8 cellular contexts compared by ENCODE assay signal in genomic region chr20:1764136-1765033, GRCh38.
DNase-seq lines count a peak whose midpoint lies in the region; ATAC-seq and TF ChIP-seq lines count a peak whose summit lies in the region.

No MANE protein-coding gene starts in this region.

- H3K36me3 ChIP-seq in A673 (ENCODE audit: insufficient read depth, low read length, poor library complexity, severe bottlenecking), result no peaks in the 10 kb centered on the region

- no peaks in the 10 kb centered on the region for H3K4me1 ChIP-seq in A673 (ENCODE audit: insufficient read depth, low read length, poor library complexity, severe bottlenecking)

- POLR2A ChIA-PET in A673 (lab: Charles Lee; ENCODE audit: low non-redundant PET), result no interaction called here

- no peak overlapping the region for H3K27ac ChIP-seq in A673 (ENCODE audit: low read depth, low read length, poor library complexity, severe bottlenecking)

- peak; percentile 84 for ATAC-seq in GM18861 (IDR thresholded peaks at IDR 0.05; ENCODE audit: unreplicated experiment)
- peak; percentile 59 for ATAC-seq in HG03442 (IDR thresholded peaks at IDR 0.05; ENCODE audit: unreplicated experiment)

- TF ChIP-seq CTCF in A673 (conservative IDR thresholded peaks at IDR 0.05; ENCODE audit: low read depth, low read length), result peak; percentile 84

- DNase-seq in A673 (ENCODE audit: low spot score) (peak; percentile 85), NCI-H526 treated with DMSO at 0.1 percent for 48 hours (lab: John Stamatoyannopoulos, UW) (peak; percentile 77), lung microvascular endothelial cell (ENCODE audit: low read depth in 2 of 2) (peak; percentile 85 to 87)
- peak; percentile 55 for DNase-seq in activated CD4-positive, alpha-beta T cell treated with anti-CD3 and anti-CD28 coated beads, Interleukin-2, amount 50 U/mL, for 1 hour
- DNase-seq in effector CD4-positive, alpha-beta T cell, result peak; percentile 23
- peak; percentile 17 for DNase-seq in stimulated activated CD8-positive, alpha-beta memory T cell treated with anti-CD3 and anti-CD28 coated beads, Interleukin-12 subunit alpha, Interleukin-12 subunit beta, amount 100 ng/mL, for 4 hours (ENCODE audit: low read depth)

- intact Hi-C loops in A673 (cut with micrococcal nuclease; ENCODE audit: unreplicated experiment), result loop anchor here (2.0 kb wide), 2 partner anchors 408 to 688 kb away; no protein-coding TSS in a partner anchor

- H3K27me3 ChIP-seq in A673 (replicated peaks; ENCODE audit: insufficient read depth, low read depth, low read length, poor library complexity), result no peaks in the 10 kb centered on the region

- BruUV-seq in A673 (replicated peaks; lab: Mats Ljungman, UMichigan), result no TSS peak

- no peaks in the 10 kb centered on the region for H3K9me3 ChIP-seq in A673 (ENCODE audit: low read depth, low read length, poor library complexity, severe bottlenecking)

- peak overlapping the region; percentile 14 for H3K4me3 ChIP-seq in A673 (ENCODE audit: low read depth, low read length, poor library complexity, severe bottlenecking)

- CTCF ChIA-PET in A673 (lab: Charles Lee), result interaction anchor here (0.8 to 2.7 kb wide), 4 partner anchors 13 to 408 kb away, joined by 4 to 9 read pairs (median 5); no protein-coding TSS in a partner anchor

Comparison
In these comparisons a context has a peak if more than half of its experiments do, and no peak if none do; other contexts are left out.
1. DNase-seq: peak in every context shown above with its lines; median percentile 86 in lung microvascular endothelial cell; 85 in A673; 77 in NCI-H526 treated with DMSO at 0.1 percent for 48 hours; 55 in activated CD4-positive, alpha-beta T cell treated with anti-CD3 and anti-CD28 coated beads, Interleukin-2, amount 50 U/mL, for 1 hour; 23 in effector CD4-positive, alpha-beta T cell; 17 in stimulated activated CD8-positive, alpha-beta memory T cell treated with anti-CD3 and anti-CD28 coated beads, Interleukin-12 subunit alpha, Interleukin-12 subunit beta, amount 100 ng/mL, for 4 hours.